In genomic region chr17:45135978-45136791, GRCh38 we compare ENCODE assay signal across 1 cellular context.
TF ChIP-seq lines count a peak whose summit lies in the region.

No MANE protein-coding gene starts in this region.

TF ChIP-seq in endothelial cell of umbilical vein, 7 proteins besides CTCF, POLR2A, EP300 and RAD21:
- TF ChIP-seq MAX (IDR thresholded peaks at IDR 0.05; ENCODE audit: insufficient read depth, insufficient read length), result no peak
- TF ChIP-seq JUN (IDR thresholded peaks at IDR 0.05; ENCODE audit: borderline replicate concordance, insufficient read depth, insufficient read length, low read depth), result no peak
- no peak for TF ChIP-seq GATA2 (IDR thresholded peaks at IDR 0.05; ENCODE audit: insufficient read depth, insufficient read length, low read depth, low read length)
- TF ChIP-seq POLR2AphosphoS5 (IDR thresholded peaks at IDR 0.05; ENCODE audit: insufficient read depth, low read depth, low read length), result no peak
- no peak for TF ChIP-seq EZH2 (IDR thresholded peaks at IDR 0.05; ENCODE audit: borderline replicate concordance, low read depth, low read length, severe bottlenecking)
- TF ChIP-seq FOS (IDR thresholded peaks at IDR 0.05; ENCODE audit: borderline replicate concordance, insufficient read depth, low read length), result no peak
- TF ChIP-seq MYC (IDR thresholded peaks at IDR 0.05; ENCODE audit: low read depth, low read length), result no peak
